In the genomic region with DNA sequence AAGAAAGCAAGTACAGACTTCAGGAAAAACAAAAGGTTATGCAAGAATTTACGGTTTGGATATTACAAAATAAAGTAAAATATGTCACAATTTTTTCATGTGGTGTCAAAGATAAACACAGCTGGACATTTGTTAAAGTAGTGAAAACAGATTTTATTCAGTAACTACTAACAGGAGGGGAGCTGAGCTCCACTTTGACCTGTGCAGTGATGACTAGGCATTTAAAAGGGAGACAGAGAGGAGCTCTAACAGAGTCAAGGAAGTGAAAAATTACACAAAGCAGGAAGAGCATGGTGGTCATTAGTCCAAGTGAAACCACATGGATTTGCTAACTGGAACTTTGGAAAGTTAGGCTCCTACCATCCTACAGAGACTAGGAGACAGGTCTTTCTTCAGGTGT, we compare ENCODE assay signal across 21 cellular contexts.
DNase-seq lines count a peak whose midpoint lies in the region; ATAC-seq and TF ChIP-seq lines count a peak whose summit lies in the region.
"Had no signal": no experiment of that assay in that cellular context is flagged by ENCODE, and none has a peak within 500 bp of the region (broad histone marks: within the 10 kb centered on the region; RNA-seq: fewer than 3 reads in every experiment).

No MANE protein-coding gene starts in this region.

- H3K4me1 Mint-ChIP-seq in nephron progenitor cell = peaks cover 5% of the 10 kb centered on the region
- no peaks in the 10 kb centered on the region for H3K4me1 Mint-ChIP-seq in activated naive CD4-positive, alpha-beta T cell treated with anti-CD3 and anti-CD28 coated beads for 36 hours (ENCODE audit: low read depth)

- no peaks in the 10 kb centered on the region for H3K27me3 Mint-ChIP-seq in nephron progenitor cell (ENCODE audit: low read depth, poor library complexity)
- peaks cover 34% of the 10 kb centered on the region for H3K27me3 Mint-ChIP-seq in activated naive CD4-positive, alpha-beta T cell treated with anti-CD3 and anti-CD28 coated beads for 36 hours (ENCODE audit: low read depth)

- H3K27me3 ChIP-seq in HL-60 (ENCODE audit: insufficient read depth, poor library complexity, severe bottlenecking) = no peaks in the 10 kb centered on the region

- intact Hi-C loops in activated naive CD4-positive, alpha-beta T cell treated with anti-CD3 and anti-CD28 coated beads for 36 hours (cut with micrococcal nuclease) = loop anchor here (10.0 kb wide), 1 partner anchor 238 kb away; no protein-coding TSS in a partner anchor
- intact Hi-C loops in Right ventricle myocardium inferior (cut with DNase I) = no loop called here

- ATAC-seq in GM21717 (IDR thresholded peaks at IDR 0.05; ENCODE audit: unreplicated experiment) (no peak), Right ventricle myocardium inferior (no peak), GM18498 (IDR thresholded peaks at IDR 0.05; ENCODE audit: unreplicated experiment) (no peak)

- DNase-seq in HL-60 (ENCODE audit: low read depth in 1 of 2, low spot score in 1 of 2) (peak; percentile 12 to 66), MV-4-11 (lab: John Stamatoyannopoulos, UW) (peak; percentile 77), brain pericyte (ENCODE audit: low read depth, low spot score) (peak; percentile 20), nephron progenitor cell (no peak), Right ventricle myocardium inferior (ENCODE audit: missing footprints) (no peak)
- DNase-seq in activated naive CD4-positive, alpha-beta T cell treated with anti-CD3 and anti-CD28 coated beads for 36 hours = no peak
- DNase-seq: ACHN, COR-L47, DMS 273 treated with DMSO at 0.1 percent for 48 hours, DND-41, GOT3, KBM-7, NCI-H1105, NCI-H1694, NCI-H2081 treated with DMSO at 0.1 percent for 48 hours, NCI-H524, SHP77 had no signal

- no peak overlapping the region for H3K27ac ChIP-seq in HL-60 (replicated peaks)
- H3K27ac ChIP-seq: C4-2B, SK-N-MC had no signal

- TF ChIP-seq CTCF in HL-60 (IDR thresholded peaks at IDR 0.05; ENCODE audit: insufficient read depth, low read length) (no peak), nephron progenitor cell (IDR thresholded peaks at IDR 0.05) (no peak)

- H3K4me3 Mint-ChIP-seq in nephron progenitor cell = no peak overlapping the region
- no peak overlapping the region for H3K4me3 Mint-ChIP-seq in activated naive CD4-positive, alpha-beta T cell treated with anti-CD3 and anti-CD28 coated beads for 36 hours

- peaks cover 21% of the 10 kb centered on the region for H3K36me3 Mint-ChIP-seq in nephron progenitor cell (ENCODE audit: low read depth)
- H3K36me3 Mint-ChIP-seq in activated naive CD4-positive, alpha-beta T cell treated with anti-CD3 and anti-CD28 coated beads for 36 hours (ENCODE audit: low read depth) = no peaks in the 10 kb centered on the region

- CTCF ChIA-PET in activated naive CD4-positive, alpha-beta T cell treated with anti-CD3 and anti-CD28 coated beads for 36 hours (lab: Charles Lee) = no interaction called here

- peaks cover 26% of the 10 kb centered on the region for H3K9me3 Mint-ChIP-seq in nephron progenitor cell
- no peaks in the 10 kb centered on the region for H3K9me3 Mint-ChIP-seq in activated naive CD4-positive, alpha-beta T cell treated with anti-CD3 and anti-CD28 coated beads for 36 hours

- H3K27ac Mint-ChIP-seq in nephron progenitor cell = peak overlapping the region; percentile 30
- H3K27ac Mint-ChIP-seq in activated naive CD4-positive, alpha-beta T cell treated with anti-CD3 and anti-CD28 coated beads for 36 hours = no peak overlapping the region

- no peak overlapping the region for H3K4me3 ChIP-seq in HL-60 (replicated peaks; ENCODE audit: insufficient read depth, low read length)
- H3K4me3 ChIP-seq: SK-N-MC had no signal

Comparison
In these comparisons a context has a peak if more than half of its experiments do, and no peak if none do; other contexts are left out.
1. DNase-seq: peak in HL-60 (2 of 2), MV-4-11 (single experiment) and brain pericyte (single experiment); none in nephron progenitor cell (single experiment), activated naive CD4-positive, alpha-beta T cell treated with anti-CD3 and anti-CD28 coated beads for 36 hours (single experiment) and Right ventricle myocardium inferior (single experiment).